In the genomic region with DNA sequence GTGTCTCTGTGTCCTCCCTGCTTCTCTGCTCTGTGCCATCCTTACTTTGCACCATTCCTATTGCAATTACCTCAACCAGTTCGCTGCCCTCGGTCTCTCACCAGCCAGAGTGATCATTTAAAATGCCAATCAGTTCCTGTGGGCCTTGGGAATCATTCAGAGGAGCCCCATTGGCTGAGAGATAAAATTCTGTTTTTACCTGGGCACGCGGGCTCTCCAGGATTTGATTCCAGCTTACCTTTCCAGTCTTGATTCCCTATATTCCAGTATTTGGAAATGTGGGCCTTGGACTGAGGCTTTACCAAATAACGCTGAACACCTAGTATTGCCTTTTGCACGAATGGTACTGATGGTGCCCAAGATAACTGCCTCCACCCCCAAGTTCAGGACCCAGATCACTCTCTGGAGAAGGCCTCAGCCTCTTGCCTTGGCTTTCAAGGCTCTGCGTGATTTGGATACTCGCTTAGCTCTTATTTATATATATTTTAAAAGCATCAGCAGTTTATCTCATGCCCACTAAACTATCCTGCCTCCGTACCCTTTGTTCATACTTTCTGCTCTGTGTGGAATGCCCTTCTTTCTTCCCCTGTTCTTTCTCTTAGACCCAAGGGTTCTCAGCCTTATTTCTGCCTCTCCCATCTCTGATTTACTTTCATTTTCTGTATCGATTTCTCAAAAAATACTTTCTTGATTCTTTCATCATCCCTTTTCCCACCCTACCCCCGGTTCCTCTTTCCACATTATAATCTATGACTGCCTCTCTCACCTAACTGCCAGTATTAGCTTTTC, we compare ENCODE assay signal across 8 cellular contexts. TPM values are rescaled to one million over a fixed set of nuclear protein-coding genes. Genes with fewer than 3 reads are reported as not detected.
A peak's percentile ranks its signal among the peaks of the same experiment; 100 is the strongest.
DNase-seq lines count a peak whose midpoint lies in the region; ATAC-seq and TF ChIP-seq lines count a peak whose summit lies in the region.

No MANE protein-coding gene starts in this region.

- intact Hi-C loops in Panc1 (cut with micrococcal nuclease; ENCODE audit: unreplicated experiment) (no loop called here), aorta (cut with DNase I) (loop anchor here in 1 of 2 donors (5.0 kb wide), 1 partner anchor 104 kb away; a partner anchor contains a TSS)

- no peak overlapping the region for H2BK15ac ChIP-seq in mesendoderm (replicated peaks; ENCODE audit: low read depth)

- DNase-seq in activated CD4-positive, alpha-beta T cell treated with anti-CD3 and anti-CD28 coated beads for 48 hours, result peak; percentile 37
- DNase-seq in activated CD4-positive, alpha-beta T cell treated with anti-CD3 and anti-CD28 coated beads, Interleukin-2, amount 50 U/mL, for 1 hour, result no peak
- no peak for DNase-seq in Panc1 (ENCODE audit: low read depth, low spot score)
- DNase-seq in cerebellum (ENCODE audit: low spot score), result peak; percentile 5
- peak; percentile 47 for DNase-seq in mesendoderm
- no peak for DNase-seq in aorta

- H3K56ac ChIP-seq in mesendoderm (ENCODE audit: low read length), result peak overlapping the region; percentile 97

- peak overlapping the region; percentile 95 for H3K9ac ChIP-seq in mesendoderm (ENCODE audit: low read length)

- H2BK120ac ChIP-seq in mesendoderm (ENCODE audit: low read depth, low read length), result no peak overlapping the region

- TF ChIP-seq CTCF in Panc1 (IDR thresholded peaks at IDR 0.05), result no peak

- H3K27me3 ChIP-seq in Panc1 (ENCODE audit: control insufficient read depth, insufficient read depth, low read length) (no peaks in the 10 kb centered on the region), mesendoderm (ENCODE audit: insufficient read depth, low read length, poor library complexity) (no peaks in the 10 kb centered on the region), aorta (ENCODE audit: control insufficient read depth in 1 of 2, insufficient read depth in 2 of 2, low read length in 1 of 2) (no peaks in the 10 kb centered on the region)

- POLR2A ChIA-PET in Panc1 (lab: Charles Lee), result interaction anchor here (1.0 kb wide), 1 partner anchor 9 kb away, joined by 3 read pairs; no protein-coding TSS in a partner anchor

- H3K23ac ChIP-seq in mesendoderm (ENCODE audit: low read length), result no peak overlapping the region

- H3K27ac ChIP-seq in Panc1 (ENCODE audit: low read length) (peak overlapping the region; percentile 82), mesendoderm (ENCODE audit: low read depth, low read length) (no peak overlapping the region), aorta (ENCODE audit: low read depth in 1 of 2, low read length in 2 of 2) (peak overlapping the region in 1 of 2 donors; percentile 44)

- no peak overlapping the region for H2BK5ac ChIP-seq in mesendoderm (ENCODE audit: low read length)

- no TSS peak for BruUV-seq in Panc1 (replicated peaks; lab: Mats Ljungman, UMichigan)

- ATAC-seq in Panc1 (no peak; the same call in 1 of the 2 replicates), aorta (ENCODE audit: low FRiP score) (no peak), GM21619 (IDR thresholded peaks at IDR 0.05; ENCODE audit: unreplicated experiment) (no peak), GM21526 (IDR thresholded peaks at IDR 0.05; ENCODE audit: low FRiP score, unreplicated experiment) (no peak)

- no peaks in the 10 kb centered on the region for H3K9me3 ChIP-seq in Panc1 (ENCODE audit: control insufficient read depth, insufficient read depth, low read depth, low read length)
- no peaks in the 10 kb centered on the region for H3K9me3 ChIP-seq in aorta (ENCODE audit: control insufficient read depth, low read length)

- peak overlapping the region; percentile 38 for H3K4ac ChIP-seq in mesendoderm (ENCODE audit: low read depth, low read length)

- H3K4me3 ChIP-seq in Panc1 (ENCODE audit: low read depth in 2 of 2, low read length in 2 of 2) (peak overlapping the region; percentile 74 to 96), mesendoderm (ENCODE audit: low read length) (peak overlapping the region; percentile 96), aorta (ENCODE audit: low read length in 2 of 2) (peak overlapping the region; percentile 36 to 61)

- peaks cover 36% of the 10 kb centered on the region for H3K36me3 ChIP-seq in Panc1 (ENCODE audit: control insufficient read depth, insufficient read depth, low read length)
- no peaks in the 10 kb centered on the region for H3K36me3 ChIP-seq in mesendoderm (ENCODE audit: control insufficient read depth, insufficient read depth, low read length)
- H3K36me3 ChIP-seq in aorta (ENCODE audit: control insufficient read depth in 1 of 2, insufficient read depth in 2 of 2, low read length in 1 of 2), result peaks cover 0 to 5% of the 10 kb centered on the region in 2 donors

- peaks cover 15% of the 10 kb centered on the region for H3K79me1 ChIP-seq in mesendoderm (ENCODE audit: low read length)

- H2AK5ac ChIP-seq in mesendoderm (ENCODE audit: low read length), result peak overlapping the region; percentile 37

- in situ Hi-C loops in Panc1 (cut with HindIII; ENCODE audit: low pct_unique_long_range_greater_than_20kb, low sequenced_read_pairs), result no loop called here

- CTCF ChIA-PET in Panc1 (lab: Charles Lee), result no interaction called here

- H3K4me1 ChIP-seq in Panc1 (ENCODE audit: control insufficient read depth, insufficient read depth, low read length), result peaks cover 20% of the 10 kb centered on the region
- peaks cover 2% of the 10 kb centered on the region for H3K4me1 ChIP-seq in mesendoderm (ENCODE audit: control insufficient read depth, low read depth, low read length)
- peaks cover 0 to 9% of the 10 kb centered on the region in 2 donors for H3K4me1 ChIP-seq in aorta (ENCODE audit: control insufficient read depth in 1 of 2, insufficient read depth in 2 of 2, low read length in 2 of 2)

- H4K5ac ChIP-seq in mesendoderm (ENCODE audit: low read length), result no peak overlapping the region

- H3K4me2 ChIP-seq in mesendoderm (ENCODE audit: low read length), result peak overlapping the region; percentile 97

- no CpG with 5 or more reads among the region's 11 CpGs for WGBS in mesendoderm (ENCODE audit: extremely low coverage, insufficient coverage, low lambda C conversion rate)
- 11 to 12% methylated on average over 11 of the region's 11 CpGs for WGBS in aorta, 2 donors

- H3K79me2 ChIP-seq in mesendoderm (ENCODE audit: control insufficient read depth, insufficient read depth, low read length), result peaks cover 17% of the 10 kb centered on the region

- peak overlapping the region; percentile 57 for H3K18ac ChIP-seq in mesendoderm (ENCODE audit: low read length)

- H4K8ac ChIP-seq in mesendoderm (ENCODE audit: low read depth, low read length), result no peak overlapping the region

RNA-seq across cellular contexts. Expression of a gene that starts 0.9 kb away (rescaled TPM):
- total RNA-seq in Panc1 (2021; ENCODE audit: unreplicated experiment), result 303 TPM
- 139 TPM for polyA plus RNA-seq in Panc1 (2012; ENCODE audit: insufficient read length)
- total RNA-seq in cerebellum, result 60.7 TPM
- 668 TPM for polyA plus RNA-seq in mesendoderm (2013, experiment 1 of 2)
- 669 TPM for polyA plus RNA-seq in mesendoderm (2013, experiment 2 of 2)
- 10 to 100 TPM; 88.5 to 97.1 TPM for total RNA-seq in aorta
- 100 to 1,000 TPM; 126 to 204 TPM for polyA plus RNA-seq in aorta

RNA-seq across cellular contexts. Expression of a gene that starts 24.2 kb away (rescaled TPM):
- total RNA-seq in Panc1 (2021; ENCODE audit: unreplicated experiment) (52.4 TPM), cerebellum (5.1 TPM), aorta (1 to 10 TPM in 1 of 2 donors, under 1 TPM in 1; 0.84 to 1.6 TPM)
- polyA plus RNA-seq in Panc1 (2012; ENCODE audit: insufficient read length), result 22.3 TPM
- 19.0 TPM for polyA plus RNA-seq in mesendoderm (2013, experiment 1 of 2)
- polyA plus RNA-seq in mesendoderm (2013, experiment 2 of 2), result 19.0 TPM
- polyA plus RNA-seq in aorta, result under 1 TPM; 0.25 to 0.41 TPM

RNA-seq across cellular contexts. Expression of a gene that starts 33.8 kb away (rescaled TPM):
- total RNA-seq in Panc1 (2021; ENCODE audit: unreplicated experiment) (19.8 TPM), cerebellum (1.00 TPM), aorta (1 to 10 TPM; 4.5 to 8.0 TPM)
- polyA plus RNA-seq in Panc1 (2012; ENCODE audit: insufficient read length), result 8.7 TPM
- 0.70 TPM for polyA plus RNA-seq in mesendoderm (2013, experiment 1 of 2)
- polyA plus RNA-seq in mesendoderm (2013, experiment 2 of 2), result 0.77 TPM
- polyA plus RNA-seq in aorta, result 1 to 10 TPM in 1 of 2 donors, under 1 TPM in 1; 0.88 to 8.6 TPM

Comparison
In these comparisons a context has a peak if more than half of its experiments do, and no peak if none do; other contexts are left out.
1. DNase-seq: peak in activated CD4-positive, alpha-beta T cell treated with anti-CD3 and anti-CD28 coated beads for 48 hours (single experiment), cerebellum (single experiment) and mesendoderm (single experiment); none in activated CD4-positive, alpha-beta T cell treated with anti-CD3 and anti-CD28 coated beads, Interleukin-2, amount 50 U/mL, for 1 hour (single experiment), Panc1 (single experiment) and aorta (0 of 2).
2. Peak in every context shown above with its lines, with median percentiles within 50 percentile points of each other: H3K4me3 ChIP-seq.